Comparison of ENCODE assay signal across 8 cellular contexts in genomic region chr3:98522538-98523281, GRCh38.
DNase-seq lines count a peak whose midpoint lies in the region; ATAC-seq and TF ChIP-seq lines count a peak whose summit lies in the region.

Gene CLDND1 (minus strand): TSS chr3:98522902. CDS start chr3:98521424, 1,478 bp downstream.

- peaks cover 7% of the 10 kb centered on the region for H3K36me3 ChIP-seq in ES-I3 (ENCODE audit: insufficient read depth, low read length)
- peaks cover 14% of the 10 kb centered on the region for H3K36me3 ChIP-seq in HAP-1 (replicated peaks)
- no peaks in the 10 kb centered on the region; the same call in 1 of the 2 replicates for H3K36me3 ChIP-seq in MM.1S (replicated peaks; ENCODE audit: insufficient read depth, low read length)

- H3F3A ChIP-seq in MM.1S (ENCODE audit: insufficient read depth, low read length), result peaks cover 3% of the 10 kb centered on the region; the same call in 1 of the 2 replicates

- H3K4me2 ChIP-seq in MM.1S (ENCODE audit: low read depth, low read length), result peak within 1 kb of the TSS; percentile 85

- H3K27ac ChIP-seq in MM.1S (ENCODE audit: low read length), result peak within 1 kb of the TSS; percentile 81

- H3K4me1 ChIP-seq in ES-I3 (ENCODE audit: insufficient read depth, low read length) (peaks cover 10% of the 10 kb centered on the region; the same call in 1 of the 2 replicates), HAP-1 (peaks cover 3% of the 10 kb centered on the region), MM.1S (ENCODE audit: low read length) (peaks cover 23% of the 10 kb centered on the region)

- no peaks in the 10 kb centered on the region for H3K27me3 Mint-ChIP-seq in nephron progenitor cell (ENCODE audit: low read depth, poor library complexity)
- no peaks in the 10 kb centered on the region for H3K27me3 Mint-ChIP-seq in stimulated activated naive CD8-positive, alpha-beta T cell treated with anti-CD3 and anti-CD28 coated beads, Interleukin-15, amount 100 ng/mL, for 72 hours

- H3K36me3 Mint-ChIP-seq in nephron progenitor cell (ENCODE audit: low read depth), result peaks cover 33% of the 10 kb centered on the region

- peak within 1 kb of the TSS; percentile 77 for H2AFZ ChIP-seq in MM.1S (ENCODE audit: low read length)

- peak; percentile 98 for ATAC-seq in stimulated activated naive CD8-positive, alpha-beta T cell treated with anti-CD3 and anti-CD28 coated beads, Interleukin-15, amount 100 ng/mL, for 72 hours

- H3K27me3 ChIP-seq in HAP-1 (ENCODE audit: low read depth) (no peaks in the 10 kb centered on the region), MM.1S (replicated peaks; ENCODE audit: insufficient read depth, low read length) (no peaks in the 10 kb centered on the region)

- H3K27ac Mint-ChIP-seq in nephron progenitor cell, result peak within 1 kb of the TSS; percentile 99
- H3K27ac Mint-ChIP-seq in stimulated activated naive CD8-positive, alpha-beta T cell treated with anti-CD3 and anti-CD28 coated beads, Interleukin-15, amount 100 ng/mL, for 72 hours, result peak within 1 kb of the TSS; percentile 94 to 99

- H3K4me3 ChIP-seq in HAP-1, result peak within 1 kb of the TSS; percentile 76
- peak within 1 kb of the TSS; percentile 94 for H3K4me3 ChIP-seq in MM.1S (ENCODE audit: low read length)

- no peaks in the 10 kb centered on the region for H4K20me1 ChIP-seq in MM.1S (ENCODE audit: insufficient read depth, low read length)

- no peaks in the 10 kb centered on the region for H3K9me2 ChIP-seq in MM.1S (replicated peaks; ENCODE audit: insufficient read depth, low read length)

- H3K79me2 ChIP-seq in MM.1S (ENCODE audit: low read length), result peaks cover 43% of the 10 kb centered on the region

- in situ Hi-C loops in HAP-1 (cut with MboI; ENCODE audit: low sequenced_read_pairs), result no loop called here

- peak; percentile 94 to 95 for DNase-seq in HAP-1 (ENCODE audit: low spot score in 2 of 2)
- peak; percentile 96 for DNase-seq in MM.1S
- DNase-seq in SIG-M5 (lab: John Stamatoyannopoulos, UW), result peak; percentile 81
- DNase-seq in activated gamma-delta T cell (lab: John Stamatoyannopoulos, UW), result peak; percentile 93
- DNase-seq in fibroblast of the conjunctiva (ENCODE audit: low read depth), result peak; percentile 92
- peak; percentile 94 for DNase-seq in nephron progenitor cell
- peak; percentile 93 to 94 for DNase-seq in stimulated activated naive CD8-positive, alpha-beta T cell treated with anti-CD3 and anti-CD28 coated beads, Interleukin-15, amount 100 ng/mL, for 72 hours

- no peaks in the 10 kb centered on the region for H3K9me3 ChIP-seq in ES-I3 (ENCODE audit: control insufficient read depth, insufficient read depth, low read length)
- no peaks in the 10 kb centered on the region for H3K9me3 ChIP-seq in HAP-1
- H3K9me3 ChIP-seq in MM.1S (replicated peaks; ENCODE audit: insufficient read depth, low read length), result no peaks in the 10 kb centered on the region

- TF ChIP-seq CTCF in MM.1S (IDR thresholded peaks at IDR 0.05; ENCODE audit: low read length), result no peak
- TF ChIP-seq CTCF in nephron progenitor cell (IDR thresholded peaks at IDR 0.05), result no peak

- peak within 1 kb of the TSS; percentile 100 for H3K9ac ChIP-seq in ES-I3 (ENCODE audit: low read depth, low read length)
- H3K9ac ChIP-seq in MM.1S (ENCODE audit: low read length), result peak within 1 kb of the TSS; percentile 95

- H3K4me1 Mint-ChIP-seq in nephron progenitor cell, result peaks cover 30% of the 10 kb centered on the region
- H3K4me1 Mint-ChIP-seq in stimulated activated naive CD8-positive, alpha-beta T cell treated with anti-CD3 and anti-CD28 coated beads, Interleukin-15, amount 100 ng/mL, for 72 hours, result peaks cover 66% of the 10 kb centered on the region

- no peaks in the 10 kb centered on the region for H3K9me3 Mint-ChIP-seq in nephron progenitor cell
- no peaks in the 10 kb centered on the region for H3K9me3 Mint-ChIP-seq in stimulated activated naive CD8-positive, alpha-beta T cell treated with anti-CD3 and anti-CD28 coated beads, Interleukin-15, amount 100 ng/mL, for 72 hours

- H3K4me3 Mint-ChIP-seq in nephron progenitor cell, result peak within 1 kb of the TSS; percentile 94
- peak within 1 kb of the TSS; percentile 82 to 92 for H3K4me3 Mint-ChIP-seq in stimulated activated naive CD8-positive, alpha-beta T cell treated with anti-CD3 and anti-CD28 coated beads, Interleukin-15, amount 100 ng/mL, for 72 hours

Comparison
In these comparisons a context has a peak if more than half of its experiments do, and no peak if none do; other contexts are left out.
1. Peak in every context shown above with its lines: DNase-seq, ATAC-seq, H3K4me3 ChIP-seq and H3K27ac ChIP-seq.